In genomic region chr1:156212130-156212529, GRCh38 we compare ENCODE assay signal across 9 cellular contexts. TPM values are rescaled to one million over a fixed set of nuclear protein-coding genes. Genes with fewer than 3 reads are reported as not detected.
DNase-seq lines count a peak whose midpoint lies in the region; ATAC-seq and TF ChIP-seq lines count a peak whose summit lies in the region.
"Had no signal": no experiment of that assay in that cellular context is flagged by ENCODE, and none has a peak within 500 bp of the region (broad histone marks: within the 10 kb centered on the region; RNA-seq: fewer than 3 reads in every experiment).

No MANE protein-coding gene starts in this region.

- no peaks in the 10 kb centered on the region for H3K9me3 Mint-ChIP-seq in activated T-helper 17 cell treated with anti-CD3 and anti-CD28 coated beads, Interleukin-2, amount 50 U/mL, for 72 hours
- H3K9me3 Mint-ChIP-seq in stimulated activated effector memory CD8-positive, alpha-beta T cell treated with anti-CD3 and anti-CD28 coated beads, Interleukin-12 subunit alpha, Interleukin-12 subunit beta, amount 100 ng/mL, for 72 hours, result no peaks in the 10 kb centered on the region

- no peak for TF ChIP-seq CTCF in GM13977 (IDR thresholded peaks at IDR 0.05; ENCODE audit: extremely low read depth, insufficient read depth, missing control alignments)

- H3K36me3 ChIP-seq in HUES6 (ENCODE audit: control insufficient read depth, insufficient read depth, low read length) (peaks cover 43% of the 10 kb centered on the region), iPS-18a (ENCODE audit: control insufficient read depth, low read depth, low read length) (peaks cover 19% of the 10 kb centered on the region)

- peak overlapping the region; percentile 62 for H3K9ac ChIP-seq in HUES6 (ENCODE audit: low read length)
- peak overlapping the region; percentile 97 for H3K9ac ChIP-seq in iPS-18a (ENCODE audit: low read length)

- H3K4me1 ChIP-seq in HUES6 (ENCODE audit: control insufficient read depth, insufficient read depth, low read length) (peaks cover 24% of the 10 kb centered on the region), iPS-18a (ENCODE audit: control insufficient read depth, low read depth, low read length) (peaks cover 7% of the 10 kb centered on the region)

- peaks cover 91% of the 10 kb centered on the region for H3K36me3 Mint-ChIP-seq in activated T-helper 17 cell treated with anti-CD3 and anti-CD28 coated beads, Interleukin-2, amount 50 U/mL, for 72 hours (ENCODE audit: low read depth)
- H3K36me3 Mint-ChIP-seq in stimulated activated effector memory CD8-positive, alpha-beta T cell treated with anti-CD3 and anti-CD28 coated beads, Interleukin-12 subunit alpha, Interleukin-12 subunit beta, amount 100 ng/mL, for 72 hours, result peaks cover 59% of the 10 kb centered on the region

- no peak for ATAC-seq in activated T-helper 17 cell treated with anti-CD3 and anti-CD28 coated beads, Interleukin-2, amount 50 U/mL, for 72 hours (replicated peaks)
- no peak for ATAC-seq in stimulated activated effector memory CD8-positive, alpha-beta T cell treated with anti-CD3 and anti-CD28 coated beads, Interleukin-12 subunit alpha, Interleukin-12 subunit beta, amount 100 ng/mL, for 72 hours

- H3K4me3 ChIP-seq in HUES6 (ENCODE audit: low read depth, low read length) (peak overlapping the region; percentile 86), iPS-18a (ENCODE audit: low read length) (peak overlapping the region; percentile 85)

- H3K9me3 ChIP-seq in HUES6 (ENCODE audit: control insufficient read depth, insufficient read depth, low read depth, low read length) (no peaks in the 10 kb centered on the region), iPS-18a (ENCODE audit: control insufficient read depth, low read depth, low read length) (no peaks in the 10 kb centered on the region)

- H3K27ac Mint-ChIP-seq in activated T-helper 17 cell treated with anti-CD3 and anti-CD28 coated beads, Interleukin-2, amount 50 U/mL, for 72 hours, result peak overlapping the region; percentile 92
- peak overlapping the region; percentile 95 for H3K27ac Mint-ChIP-seq in stimulated activated effector memory CD8-positive, alpha-beta T cell treated with anti-CD3 and anti-CD28 coated beads, Interleukin-12 subunit alpha, Interleukin-12 subunit beta, amount 100 ng/mL, for 72 hours

- DNase-seq in stimulated activated effector memory CD8-positive, alpha-beta T cell treated with anti-CD3 and anti-CD28 coated beads, Interleukin-12 subunit alpha, Interleukin-12 subunit beta, amount 100 ng/mL, for 72 hours (ENCODE audit: low spot score in 2 of 2), result no peak
- DNase-seq in SIG-M5 (lab: John Stamatoyannopoulos, UW), result no peak
- DNase-seq in superior temporal gyrus (ENCODE audit: extremely low spot score), result no peak
- no peak for DNase-seq in NCI-H1436 (lab: John Stamatoyannopoulos, UW)
- DNase-seq in GM13977 (ENCODE audit: low spot score), result no peak

- in situ Hi-C loops in GM13977 (cut with MboI; ENCODE audit: low pct_unique_long_range_greater_than_20kb, low sequenced_read_pairs, unreplicated experiment), result no loop called here

- peaks cover 6% of the 10 kb centered on the region for H3K4me1 Mint-ChIP-seq in activated T-helper 17 cell treated with anti-CD3 and anti-CD28 coated beads, Interleukin-2, amount 50 U/mL, for 72 hours
- peaks cover 23% of the 10 kb centered on the region for H3K4me1 Mint-ChIP-seq in stimulated activated effector memory CD8-positive, alpha-beta T cell treated with anti-CD3 and anti-CD28 coated beads, Interleukin-12 subunit alpha, Interleukin-12 subunit beta, amount 100 ng/mL, for 72 hours

- no peaks in the 10 kb centered on the region for H3K27me3 ChIP-seq in HUES6 (ENCODE audit: control insufficient read depth, insufficient read depth, low read length)
- no peaks in the 10 kb centered on the region for H3K27me3 ChIP-seq in iPS-18a (ENCODE audit: control insufficient read depth, insufficient read depth, low read length)

- no peaks in the 10 kb centered on the region for H3K27me3 Mint-ChIP-seq in activated T-helper 17 cell treated with anti-CD3 and anti-CD28 coated beads, Interleukin-2, amount 50 U/mL, for 72 hours

- peak overlapping the region; percentile 84 for H3K4me3 Mint-ChIP-seq in activated T-helper 17 cell treated with anti-CD3 and anti-CD28 coated beads, Interleukin-2, amount 50 U/mL, for 72 hours
- H3K4me3 Mint-ChIP-seq in stimulated activated effector memory CD8-positive, alpha-beta T cell treated with anti-CD3 and anti-CD28 coated beads, Interleukin-12 subunit alpha, Interleukin-12 subunit beta, amount 100 ng/mL, for 72 hours, result peak overlapping the region; percentile 87

- H3K27ac ChIP-seq in HUES6 (ENCODE audit: low read depth, low read length) (peak overlapping the region; percentile 96), iPS-18a (ENCODE audit: low read length) (peak overlapping the region; percentile 97)

RNA-seq across cellular contexts. Expression of gene PMF1, which starts 0.7 kb away (rescaled TPM):
- 10 to 100 TPM; 85.6 to 87.3 TPM for total RNA-seq in activated T-helper 17 cell treated with anti-CD3 and anti-CD28 coated beads, Interleukin-2, amount 50 U/mL, for 72 hours

RNA-seq across cellular contexts. Expression of gene SLC25A44, which starts 18.2 kb away (rescaled TPM):
- 10 to 100 TPM; 23.5 to 38.1 TPM for total RNA-seq in activated T-helper 17 cell treated with anti-CD3 and anti-CD28 coated beads, Interleukin-2, amount 50 U/mL, for 72 hours

RNA-seq across cellular contexts. Expression of gene BGLAP, which starts 29.9 kb away (rescaled TPM):
- 1 to 10 TPM; 3.2 to 6.8 TPM for total RNA-seq in activated T-helper 17 cell treated with anti-CD3 and anti-CD28 coated beads, Interleukin-2, amount 50 U/mL, for 72 hours
- total RNA-seq: glomerular endothelial cell had no signal

RNA-seq across cellular contexts. Expression of gene PAQR6, which starts 35.7 kb away (rescaled TPM):
- total RNA-seq in activated T-helper 17 cell treated with anti-CD3 and anti-CD28 coated beads, Interleukin-2, amount 50 U/mL, for 72 hours, result 10 to 100 TPM in 1 of 2 donors, 1 to 10 TPM in 1; 8.0 to 10.9 TPM

RNA-seq across cellular contexts. Expression of gene SEMA4A, which starts 58.7 kb away (rescaled TPM):
- 10 to 100 TPM in 1 of 2 donors, 1 to 10 TPM in 1; 1.8 to 17.6 TPM for total RNA-seq in activated T-helper 17 cell treated with anti-CD3 and anti-CD28 coated beads, Interleukin-2, amount 50 U/mL, for 72 hours
